16 cellular contexts compared by ENCODE assay signal in genomic region chr3:21781371-21781770, GRCh38. TPM values are rescaled to one million over a fixed set of nuclear protein-coding genes. Genes with fewer than 3 reads are reported as not detected.
A peak's percentile ranks its signal among the peaks of the same experiment; 100 is the strongest.
DNase-seq lines count a peak whose midpoint lies in the region; ATAC-seq, FAIRE-seq and TF ChIP-seq lines count a peak whose summit lies in the region.
"Had no signal": no experiment of that assay in that cellular context is flagged by ENCODE, and none has a peak within 500 bp of the region (broad histone marks: within the 10 kb centered on the region; RNA-seq: fewer than 3 reads in every experiment).

No MANE protein-coding gene starts in this region.

- DNase-seq in SK-N-SH: no peak
- DNase-seq in bronchial epithelial cell (ENCODE audit: low read depth): peak; percentile 10
- DNase-seq in fibroblast of the aortic adventitia (ENCODE audit: low read depth): peak; percentile 16
- DNase-seq in activated effector memory CD4-positive, alpha-beta T cell treated with Interleukin-2 at 50 U/mL for 16 hours: no peak
- no peak for DNase-seq in GM12892 (ENCODE audit: insufficient read length)
- no peak for DNase-seq in GM10248 (ENCODE audit: extremely low spot score)
- DNase-seq: 8988T; AML-193; Caco-2; CD8-positive, alpha-beta memory T cell; H7 had no signal

- CTCF ChIA-PET in SK-N-SH (lab: Yijun Ruan, JAX): interaction anchor here (0.7 kb wide), 1 partner anchor 598 kb away, joined by 3 read pairs; no protein-coding TSS in a partner anchor
- CTCF ChIA-PET in GM10248 (lab: Yijun Ruan, JAX): interaction anchor here (1.2 to 1.4 kb wide), 3 partner anchors 11 to 19 kb away, joined by 3 to 5 read pairs (median 3); no protein-coding TSS in a partner anchor

- WGBS in SK-N-SH (ENCODE audit: low lambda C conversion rate): 66% methylated on average over 2 of the region's 2 CpGs

- no peak for ATAC-seq in SK-N-SH treated with all-trans-retinoic acid at 6 μM for 48 hours
- ATAC-seq: GM12878, GM23338 had no signal

- no peak overlapping the region for H3K4me3 ChIP-seq in SK-N-SH (ENCODE audit: low read depth in 2 of 2, low read length in 1 of 2)
- no peak overlapping the region for H3K4me3 ChIP-seq in bronchial epithelial cell (ENCODE audit: low read depth, low read length)
- H3K4me3 ChIP-seq in fibroblast of the aortic adventitia (ENCODE audit: low read depth, low read length): no peak overlapping the region
- H3K4me3 ChIP-seq: BLaER1, GM12878, GM23338 had no signal

- H3K79me2 ChIP-seq in SK-N-SH (ENCODE audit: insufficient read depth): no peaks in the 10 kb centered on the region

- no peak for TF ChIP-seq POLR2A in GM12892 (IDR thresholded peaks at IDR 0.05; ENCODE audit: low read depth, low read length)

- POLR2A ChIA-PET in SK-N-SH (lab: Yijun Ruan, JAX) (no interaction called here), GM10248 (lab: Yijun Ruan, JAX) (no interaction called here)

- no peak overlapping the region for H2AFZ ChIP-seq in SK-N-SH (ENCODE audit: low read depth)
- H2AFZ ChIP-seq: GM23338 had no signal

- no peak for FAIRE-seq in bronchial epithelial cell (lab: Jason Lieb, UNC)
- no peak for FAIRE-seq in GM12892 (lab: Jason Lieb, UNC)
- FAIRE-seq: GM12878 had no signal

- H3K9ac ChIP-seq in SK-N-SH: no peak overlapping the region
- H3K9ac ChIP-seq: BLaER1 had no signal

- H3K27ac ChIP-seq in SK-N-SH (ENCODE audit: low read depth in 2 of 2, low read length in 1 of 2): no peak overlapping the region
- H3K27ac ChIP-seq: BLaER1 had no signal

- H3K36me3 ChIP-seq in SK-N-SH (replicated peaks in 1 of 2; ENCODE audit: control insufficient read depth in 1 of 2, insufficient read depth in 2 of 2, low read length in 1 of 2) (no peaks in the 10 kb centered on the region), bronchial epithelial cell (ENCODE audit: control insufficient read depth, insufficient read depth, low read length) (no peaks in the 10 kb centered on the region)
- H3K36me3 ChIP-seq: BLaER1 had no signal

- TF ChIP-seq EP300 in SK-N-SH (IDR thresholded peaks at IDR 0.05; ENCODE audit: borderline replicate concordance in 1 of 2, low read depth in 1 of 2, low read length in 1 of 2): no peak

- H3K9me3 ChIP-seq in SK-N-SH: no peaks in the 10 kb centered on the region
- H3K9me3 ChIP-seq: BLaER1, Caco-2 had no signal

- H3K27me3 ChIP-seq in SK-N-SH (ENCODE audit: insufficient read depth) (no peaks in the 10 kb centered on the region), bronchial epithelial cell (ENCODE audit: control insufficient read depth, insufficient read depth, low read length) (no peaks in the 10 kb centered on the region)
- H3K27me3 ChIP-seq: BLaER1 had no signal

- TF ChIP-seq RAD21 in SK-N-SH (IDR thresholded peaks at IDR 0.05; ENCODE audit: low read length): no peak

- H3K9me2 ChIP-seq in SK-N-SH: no peaks in the 10 kb centered on the region

- no peaks in the 10 kb centered on the region for H4K20me1 ChIP-seq in SK-N-SH (ENCODE audit: insufficient read depth)
- H4K20me1 ChIP-seq: BLaER1 had no signal

- H3F3A ChIP-seq in SK-N-SH (replicated peaks; ENCODE audit: insufficient read depth): no peaks in the 10 kb centered on the region

- no peak overlapping the region for H3K4me2 ChIP-seq in SK-N-SH
- H3K4me2 ChIP-seq: BLaER1, GM23338 had no signal

- no peaks in the 10 kb centered on the region; a peak in 2 of 4 replicates for H3K4me1 ChIP-seq in SK-N-SH (ENCODE audit: control insufficient read depth in 1 of 2, insufficient read depth in 2 of 2, low read depth in 1 of 2, low read length in 1 of 2)
- H3K4me1 ChIP-seq: Caco-2 had no signal

- TF ChIP-seq CTCF in SK-N-SH (IDR thresholded peaks at IDR 0.05) (no peak), bronchial epithelial cell (IDR thresholded peaks at IDR 0.05; ENCODE audit: insufficient read depth, low read length, severe bottlenecking) (no peak), fibroblast of the aortic adventitia (IDR thresholded peaks at IDR 0.05; ENCODE audit: insufficient read depth, low read length) (no peak), GM10248 (IDR thresholded peaks at IDR 0.05; ENCODE audit: control extremely low read depth, extremely low read depth, low read depth, missing control alignments) (no peak)

TF ChIP-seq in SK-N-SH treated with all-trans-retinoic acid at 6 μM for 48 hours, 23 proteins besides CTCF, POLR2A, EP300 and RAD21:
- TF ChIP-seq CSRNP3 (CRISPR knock-in tag; IDR thresholded peaks at IDR 0.05) (no peak), ISL1 (CRISPR knock-in tag; IDR thresholded peaks at IDR 0.05) (peak; percentile 79)

TF ChIP-seq in SK-N-SH, 30 proteins besides CTCF, POLR2A, EP300 and RAD21:
- TF ChIP-seq TEAD4 (IDR thresholded peaks at IDR 0.05; ENCODE audit: borderline replicate concordance, insufficient read depth): no peak
- TF ChIP-seq NRF1 (IDR thresholded peaks at IDR 0.05; ENCODE audit: low read depth, low read length): no peak
- TF ChIP-seq ELF1 (IDR thresholded peaks at IDR 0.05): no peak
- no peak for TF ChIP-seq GATA2 (CRISPR knock-in tag; IDR thresholded peaks at IDR 0.05)

RNA-seq across cellular contexts. Expression of gene ZNF385D, which starts 30.4 kb away (rescaled TPM):
- polyA plus RNA-seq in SK-N-SH (2012; rRNA removed): 1.3 and 1.8 TPM in 2 replicates
- 1.2 and 1.4 TPM in 2 replicates for polyA plus RNA-seq in SK-N-SH (2012; cell fraction: cytosol; rRNA removed)
- 0.38 and 0.74 TPM in 2 replicates for polyA plus RNA-seq in SK-N-SH (2012; cell fraction: nucleus; rRNA removed)
- total RNA-seq in bronchial epithelial cell (under 0.01 TPM in 1 of 2 replicates, not detected in the other), fibroblast of the aortic adventitia (ENCODE audit: low replicate concordance) (0.57 and 11.5 TPM in 2 replicates)
- polyA plus RNA-seq in GM12892 (2012; ENCODE audit: missing spikeins): not detected
- total RNA-seq: Caco-2; CD8-positive, alpha-beta memory T cell; Daoy; GM12878 had no signal
- polyA plus RNA-seq: CD8-positive, alpha-beta memory T cell had no signal

Comparison
In these comparisons a context has a peak if more than half of its experiments do, and no peak if none do; other contexts are left out.
1. DNase-seq: peak in bronchial epithelial cell (single experiment) and fibroblast of the aortic adventitia (single experiment); none in SK-N-SH (single experiment), activated effector memory CD4-positive, alpha-beta T cell treated with Interleukin-2 at 50 U/mL for 16 hours (single experiment), GM12892 (single experiment) and GM10248 (single experiment).